9 cellular contexts compared by ENCODE assay signal in the genomic region with DNA sequence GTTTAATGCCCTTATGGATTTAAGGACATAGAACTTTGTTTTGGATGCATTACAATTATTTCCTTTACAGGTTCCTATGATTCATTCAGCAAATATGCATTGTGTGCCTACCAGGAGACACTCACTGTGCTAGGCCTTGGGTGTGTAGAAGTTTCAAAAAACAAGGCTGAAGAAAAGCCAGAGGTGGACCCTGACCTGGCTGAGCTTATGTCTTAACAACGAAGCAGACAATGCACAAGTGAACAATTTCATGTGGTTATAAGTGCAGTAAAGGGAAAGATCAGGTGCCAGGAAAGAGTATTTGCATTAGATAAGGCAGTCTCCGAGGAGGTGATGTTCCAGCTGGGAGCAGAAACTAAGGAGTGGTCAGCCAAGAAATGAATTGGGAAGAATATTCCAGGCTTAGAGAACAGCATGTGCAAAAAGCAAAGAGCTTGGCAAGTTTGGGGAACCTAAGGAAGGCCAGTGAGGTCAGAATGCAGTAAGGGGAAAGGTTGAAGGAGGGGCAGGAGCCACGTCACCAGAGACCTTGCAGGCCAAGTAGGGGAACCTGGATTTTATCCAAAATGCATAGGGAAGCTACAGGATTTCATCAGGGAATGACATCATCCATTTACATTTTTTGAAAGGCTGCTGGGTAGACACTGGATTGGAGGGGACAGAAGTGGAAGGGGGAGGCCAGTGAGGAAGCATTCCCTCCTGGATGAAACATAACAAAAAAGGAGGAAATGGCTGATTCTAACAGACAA.
DNase-seq lines count a peak whose midpoint lies in the region; ATAC-seq, FAIRE-seq and TF ChIP-seq lines count a peak whose summit lies in the region.
"Had no signal": no experiment of that assay in that cellular context is flagged by ENCODE, and none has a peak within 500 bp of the region (broad histone marks: within the 10 kb centered on the region; RNA-seq: fewer than 3 reads in every experiment).

No MANE protein-coding gene starts in this region.

- no peak for TF ChIP-seq CTCF in fibroblast of mammary gland (conservative IDR thresholded peaks at IDR 0.05; ENCODE audit: control insufficient read depth, insufficient read depth, low read depth, low read length)

- peak overlapping the region; percentile 37 for H3K27ac ChIP-seq in muscle layer of colon (ENCODE audit: low read depth, low read length)

- H3K36me3 ChIP-seq in muscle layer of colon (ENCODE audit: insufficient read depth, low read length), result no peaks in the 10 kb centered on the region

- H3K9me3 ChIP-seq in muscle layer of colon (ENCODE audit: low read length), result no peaks in the 10 kb centered on the region

- no peak for FAIRE-seq in RCC 7860 (lab: Jason Lieb, UNC)

- H3K27me3 Mint-ChIP-seq in stimulated activated naive CD8-positive, alpha-beta T cell treated with anti-CD3 and anti-CD28 coated beads, Interleukin-15, amount 100 ng/mL, for 72 hours, result no peaks in the 10 kb centered on the region

- H3K4me1 Mint-ChIP-seq in stimulated activated naive CD8-positive, alpha-beta T cell treated with anti-CD3 and anti-CD28 coated beads, Interleukin-15, amount 100 ng/mL, for 72 hours, result no peaks in the 10 kb centered on the region

- H3K27me3 ChIP-seq in muscle layer of colon (ENCODE audit: control insufficient read depth in 1 of 2, insufficient read depth in 2 of 2, low read length in 2 of 2), result no peaks in the 10 kb centered on the region

- no peak overlapping the region for H3K27ac Mint-ChIP-seq in stimulated activated naive CD8-positive, alpha-beta T cell treated with anti-CD3 and anti-CD28 coated beads, Interleukin-15, amount 100 ng/mL, for 72 hours

- peaks cover 50% of the 10 kb centered on the region for H3K4me1 ChIP-seq in muscle layer of colon (ENCODE audit: insufficient read depth, low read length)

- DNase-seq in DMS153 (lab: John Stamatoyannopoulos, UW) (peak; percentile 80), RCC 7860 (ENCODE audit: low spot score) (peak; percentile 40), fibroblast of mammary gland (ENCODE audit: low read depth) (peak; percentile 61), dedifferentiated amniotic fluid mesenchymal stem cell (ENCODE audit: extremely low spot score) (no peak), ecto neural progenitor cell (ENCODE audit: low spot score) (no peak)
- no peak for DNase-seq in stimulated activated naive CD8-positive, alpha-beta T cell treated with anti-CD3 and anti-CD28 coated beads, Interleukin-15, amount 100 ng/mL, for 72 hours
- no peak for DNase-seq in activated CD8-positive, alpha-beta memory T cell treated with anti-CD3 and anti-CD28 coated beads, Interleukin-2, amount 50 U/mL, for 4 hours
- DNase-seq: activated T-cell treated with anti-CD3 and anti-CD28 coated beads, Interleukin-2, amount 50 U/mL, for 4 hours had no signal

- no peak for ATAC-seq in stimulated activated naive CD8-positive, alpha-beta T cell treated with anti-CD3 and anti-CD28 coated beads, Interleukin-15, amount 100 ng/mL, for 72 hours
- ATAC-seq: activated T-cell treated with anti-CD3 and anti-CD28 coated beads, Interleukin-2, amount 50 U/mL, for 4 hours had no signal

- H3K4me3 ChIP-seq in fibroblast of mammary gland (ENCODE audit: control insufficient read depth, low read depth, low read length), result no peak overlapping the region
- H3K4me3 ChIP-seq in muscle layer of colon (ENCODE audit: low read depth in 1 of 2, low read length in 2 of 2), result peak overlapping the region in 1 of 2 donors; percentile 2

- no peak overlapping the region for H3K4me3 Mint-ChIP-seq in stimulated activated naive CD8-positive, alpha-beta T cell treated with anti-CD3 and anti-CD28 coated beads, Interleukin-15, amount 100 ng/mL, for 72 hours
- H3K4me3 Mint-ChIP-seq: activated T-cell treated with anti-CD3 and anti-CD28 coated beads, Interleukin-2, amount 50 U/mL, for 4 hours had no signal

- no peak overlapping the region for H3K9ac ChIP-seq in muscle layer of colon (ENCODE audit: low read length)

- no peaks in the 10 kb centered on the region for H3K9me3 Mint-ChIP-seq in stimulated activated naive CD8-positive, alpha-beta T cell treated with anti-CD3 and anti-CD28 coated beads, Interleukin-15, amount 100 ng/mL, for 72 hours
- H3K9me3 Mint-ChIP-seq: activated T-cell treated with anti-CD3 and anti-CD28 coated beads, Interleukin-2, amount 50 U/mL, for 4 hours had no signal

Comparison
In these comparisons a context has a peak if more than half of its experiments do, and no peak if none do; other contexts are left out.
1. DNase-seq: peak in DMS153 (single experiment), RCC 7860 (single experiment) and fibroblast of mammary gland (single experiment); none in stimulated activated naive CD8-positive, alpha-beta T cell treated with anti-CD3 and anti-CD28 coated beads, Interleukin-15, amount 100 ng/mL, for 72 hours (0 of 2), dedifferentiated amniotic fluid mesenchymal stem cell (single experiment), ecto neural progenitor cell (single experiment) and activated CD8-positive, alpha-beta memory T cell treated with anti-CD3 and anti-CD28 coated beads, Interleukin-2, amount 50 U/mL, for 4 hours (single experiment).